Comparison of ENCODE assay signal across 8 cellular contexts in the genomic region with DNA sequence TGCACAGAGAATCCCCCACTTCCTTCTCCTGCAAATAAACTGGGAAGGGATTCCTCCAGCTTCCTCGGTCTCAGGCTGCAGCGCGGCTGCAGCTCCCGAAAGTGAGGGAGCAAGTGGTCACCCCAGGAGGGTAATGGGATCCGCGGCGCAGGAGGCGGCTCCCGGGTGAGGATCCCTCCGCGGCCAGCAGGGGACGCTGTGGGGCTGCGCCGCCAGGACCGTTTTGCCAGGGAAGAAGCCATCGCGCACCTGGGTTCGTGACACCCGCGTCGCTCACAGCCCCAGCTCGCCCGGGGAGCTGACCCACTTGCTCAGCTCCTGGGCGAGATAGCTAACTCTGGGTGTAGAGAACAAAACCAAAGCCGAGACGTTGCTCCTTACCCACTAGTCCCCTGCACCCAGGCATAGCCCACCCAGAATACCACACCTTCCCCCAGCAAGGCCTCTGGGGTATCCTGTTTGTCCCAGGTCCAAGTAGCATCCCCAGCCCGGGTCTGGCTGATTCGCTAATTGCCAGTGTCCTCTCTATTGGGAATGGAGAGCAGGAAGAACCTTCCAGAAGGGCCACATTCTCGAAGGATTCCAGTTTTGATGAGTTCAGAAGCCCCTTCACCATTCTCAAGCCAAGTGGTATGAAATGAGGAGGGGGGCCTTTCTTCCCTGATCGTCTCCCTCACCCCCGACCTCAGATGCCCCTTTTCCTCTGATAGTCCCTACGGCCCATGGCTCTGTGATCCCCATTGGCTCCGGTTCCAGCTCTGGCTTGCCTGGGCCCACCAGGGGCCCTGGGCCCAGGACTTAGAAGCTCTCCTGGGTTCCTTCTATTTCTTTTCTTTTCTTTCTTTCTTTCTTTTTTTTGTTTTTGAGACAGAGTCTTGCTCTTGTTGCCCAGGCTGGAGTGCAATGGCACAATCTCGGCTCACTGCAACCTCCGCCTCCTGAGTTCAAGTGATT. TPM values are rescaled to one million over a fixed set of nuclear protein-coding genes. Genes with fewer than 3 reads are reported as not detected.
A peak's percentile ranks its signal among the peaks of the same experiment; 100 is the strongest.
DNase-seq lines count a peak whose midpoint lies in the region; ATAC-seq and TF ChIP-seq lines count a peak whose summit lies in the region.

No MANE protein-coding gene starts in this region.

- H3K36me3 ChIP-seq in upper lobe of right lung, result no peaks in the 10 kb centered on the region

- DNase-seq in ELR (ENCODE audit: low read depth) (peak; percentile 75), HuH-7.5 (ENCODE audit: low spot score) (peak; percentile 71), RWPE1 (ENCODE audit: low spot score) (peak; percentile 82), activated gamma-delta T cell (lab: John Stamatoyannopoulos, UW) (peak; percentile 69), glomerular visceral epithelial cell (ENCODE audit: extremely low spot score) (peak; percentile 76), posterior cingulate gyrus (peak in 9 of 10 donors; percentile 68 to 96 (median 80)), upper lobe of right lung (peak; percentile 90)

- CTCF ChIA-PET in RWPE1 (lab: Yijun Ruan, JAX), result interaction anchor here (0.5 to 2.2 kb wide), 45 partner anchors 10 to 577 kb away, joined by 3 to 26 read pairs (median 4); partner anchors contain the start of genes PRCD, ST6GALNAC1, ST6GALNAC2 and UBE2O

- ATAC-seq in upper lobe of right lung (peak; percentile 89), GM21576 (IDR thresholded peaks at IDR 0.05; ENCODE audit: unreplicated experiment) (no peak)

- H3K27ac ChIP-seq in RWPE1 (peak overlapping the region; percentile 86), upper lobe of right lung (no peak overlapping the region)

- no peaks in the 10 kb centered on the region for H3K9me3 ChIP-seq in upper lobe of right lung

- POLR2A ChIA-PET in RWPE1 (lab: Yijun Ruan, JAX; ENCODE audit: low non-redundant PET), result interaction anchor here (1.1 kb wide), 1 partner anchor 32 kb away, joined by 3 read pairs; no protein-coding TSS in a partner anchor

- H3K4me1 ChIP-seq in upper lobe of right lung, result peaks cover 30% of the 10 kb centered on the region

- no peaks in the 10 kb centered on the region for H3K27me3 ChIP-seq in upper lobe of right lung

- TF ChIP-seq CTCF in RWPE1 (conservative IDR thresholded peaks at IDR 0.05; ENCODE audit: low read depth), result peak; percentile 100
- peak; percentile 100 for TF ChIP-seq CTCF in upper lobe of right lung (IDR thresholded peaks at IDR 0.05)

- intact Hi-C loops in posterior cingulate gyrus (cut with DNase I) (loop anchor here (1.0 kb wide), 2 partner anchors 24 to 101 kb away; no protein-coding TSS in a partner anchor), upper lobe of right lung (cut with DNase I) (no loop called here)

- H3K4me3 ChIP-seq in upper lobe of right lung, result no peak overlapping the region

RNA-seq across cellular contexts. Expression of gene CYGB, which starts 14.1 kb away (rescaled TPM):
- total RNA-seq in upper lobe of right lung, result 34.3 TPM

RNA-seq across cellular contexts. Expression of gene PRCD, which starts 16.5 kb away (rescaled TPM):
- total RNA-seq in upper lobe of right lung, result 7.7 TPM

RNA-seq across cellular contexts. Expression of gene RHBDF2, which starts 22.1 kb away (rescaled TPM):
- 46.4 TPM for total RNA-seq in upper lobe of right lung

RNA-seq across cellular contexts. Expression of gene AANAT, which starts 56.0 kb away (rescaled TPM):
- not detected for total RNA-seq in upper lobe of right lung
